11 cellular contexts compared by ENCODE assay signal in genomic region chr3:172279191-172279640, GRCh38.
DNase-seq lines count a peak whose midpoint lies in the region; ATAC-seq and TF ChIP-seq lines count a peak whose summit lies in the region.
"Had no signal": no experiment of that assay in that cellular context is flagged by ENCODE, and none has a peak within 500 bp of the region (broad histone marks: within the 10 kb centered on the region; RNA-seq: fewer than 3 reads in every experiment).

No MANE protein-coding gene starts in this region.

- no peak for TF ChIP-seq CTCF in IMR-90 (conservative IDR thresholded peaks at IDR 0.05; ENCODE audit: low read depth, low read length)
- TF ChIP-seq CTCF in mesothelial cell of epicardium (IDR thresholded peaks at IDR 0.05; ENCODE audit: unreplicated experiment), result no peak
- TF ChIP-seq CTCF in CD14-positive monocyte (IDR thresholded peaks at IDR 0.05), result no peak

- ATAC-seq in IMR-90 (ENCODE audit: low read depth), result no peak
- ATAC-seq in GM18858 (IDR thresholded peaks at IDR 0.05; ENCODE audit: unreplicated experiment), result no peak

- H2AK5ac ChIP-seq in IMR-90 (ENCODE audit: low read depth, low read length), result 0 out of 2 replicates have a peak overlapping the region, but pooled peaks have one; percentile 7

- H3K4ac ChIP-seq in IMR-90 (ENCODE audit: low read depth, low read length), result 0 out of 2 replicates have a peak overlapping the region, but pooled peaks have one; percentile 50

- dilution Hi-C loops in IMR-90 (cut with HindIII; ENCODE audit: low sequenced_read_pairs, unreplicated experiment), result no loop called here

- DNase-seq in A172 (ENCODE audit: low spot score) (peak; percentile 29), IMR-90 (no peak), astrocyte of the hippocampus (ENCODE audit: low read depth, low spot score) (peak; percentile 56), mesothelial cell of epicardium (ENCODE audit: low spot score in 2 of 2, unreplicated experiment in 2 of 2) (no peak), head of caudate nucleus (no peak), HEK293T (ENCODE audit: extremely low spot score) (no peak), CD14-positive monocyte (ENCODE audit: low spot score) (no peak)
- DNase-seq: activated naive CD4-positive, alpha-beta T cell had no signal

- no CpG with 5 or more reads among the region's 5 CpGs for WGBS in IMR-90 (ENCODE audit: extremely low coverage in 2 of 2, insufficient read length in 1 of 2), 2 experiments

- peak overlapping the region; percentile 35; the same call in 1 of the 2 replicates for H2BK120ac ChIP-seq in IMR-90 (ENCODE audit: low read depth, low read length)

- BruUV-seq in IMR-90 (replicated peaks; lab: Mats Ljungman, UMichigan), result no TSS peak

- H3K4me1 ChIP-seq in IMR-90 (ENCODE audit: control insufficient read depth, insufficient read depth, low read length), result peaks cover 26% of the 10 kb centered on the region

- POLR2A ChIA-PET in IMR-90 (lab: Charles Lee; ENCODE audit: unreplicated experiment), result interaction anchor here (0.6 kb wide), 1 partner anchor 239 kb away, joined by 6 read pairs; no protein-coding TSS in a partner anchor
- POLR2A ChIA-PET in HEK293T (lab: Yijun Ruan, JAX), result no interaction called here

- no peak overlapping the region for H3K18ac ChIP-seq in IMR-90 (ENCODE audit: low read depth, low read length)

- H2BK15ac ChIP-seq in IMR-90 (ENCODE audit: low read depth, low read length), result no peak overlapping the region; the same call in 2 of the 3 replicates

- peaks cover 28 to 77% of the 10 kb centered on the region in 2 experiments for H3K79me1 ChIP-seq in IMR-90 (ENCODE audit: low read depth in 1 of 2, low read length in 2 of 2)

- peaks cover 36% of the 10 kb centered on the region for H4K20me1 ChIP-seq in IMR-90 (ENCODE audit: insufficient read depth, low read length)

- H4K5ac ChIP-seq in IMR-90 (ENCODE audit: low read depth, low read length), result no peak overlapping the region

- H3K27ac ChIP-seq in IMR-90 (ENCODE audit: insufficient read depth, low read length), result no peak overlapping the region

- TF ChIP-seq POLR2A in IMR-90 (IDR thresholded peaks at IDR 0.05; ENCODE audit: low read depth, low read length), result no peak

- peak overlapping the region; percentile 17; the same call in 1 of the 2 replicates for H4K91ac ChIP-seq in IMR-90 (ENCODE audit: insufficient read depth, low read depth, low read length)

- H3K9me3 ChIP-seq in IMR-90 (ENCODE audit: control insufficient read depth, insufficient read depth, low read length), result no peaks in the 10 kb centered on the region
- H3K9me3 ChIP-seq: tibial nerve had no signal

- H3K9me3 Mint-ChIP-seq in mesothelial cell of epicardium (no peaks in the 10 kb centered on the region), CD14-positive monocyte (no peaks in the 10 kb centered on the region)

- no peaks in the 10 kb centered on the region for H3K27me3 ChIP-seq in IMR-90 (ENCODE audit: control insufficient read depth, insufficient read depth, low read length)
- H3K27me3 ChIP-seq: tibial nerve had no signal

- H3K9ac ChIP-seq in IMR-90 (ENCODE audit: low read depth, low read length), result no peak overlapping the region

- TF ChIP-seq RAD21 in IMR-90 (IDR thresholded peaks at IDR 0.05; ENCODE audit: low read length), result no peak

- no peak overlapping the region for H2BK5ac ChIP-seq in IMR-90 (ENCODE audit: low read depth, low read length, poor library complexity, severe bottlenecking)

- no peak overlapping the region for H3K23ac ChIP-seq in IMR-90 (ENCODE audit: low read depth, low read length)

- H3K56ac ChIP-seq in IMR-90 (ENCODE audit: extremely low read depth, insufficient read depth, low read length), result no peak overlapping the region

- H3K4me1 Mint-ChIP-seq in mesothelial cell of epicardium (peaks cover 47% of the 10 kb centered on the region), CD14-positive monocyte (peaks cover 18% of the 10 kb centered on the region)
- H3K4me1 Mint-ChIP-seq: B cell had no signal

- intact Hi-C loops in IMR-90 (cut with micrococcal nuclease), result no loop called here
- intact Hi-C loops in head of caudate nucleus (cut with DNase I), result no loop called here
- intact Hi-C loops in CD14-positive monocyte (cut with micrococcal nuclease), result no loop called here

- in situ Hi-C loops in IMR-90 (cut with MboI; ENCODE audit: low sequenced_read_pairs), result no loop called here

- H3K36me3 ChIP-seq in IMR-90 (ENCODE audit: control insufficient read depth, insufficient read depth, low read length), result peaks cover 11% of the 10 kb centered on the region

- H3K36me3 Mint-ChIP-seq in mesothelial cell of epicardium (peaks cover 32% of the 10 kb centered on the region), CD14-positive monocyte (peaks cover 54 to 67% of the 10 kb centered on the region in 2 donors)

- no peak overlapping the region for H3K4me2 ChIP-seq in IMR-90 (ENCODE audit: low read depth, low read length)

- H2BK20ac ChIP-seq in IMR-90 (ENCODE audit: low read depth, low read length), result 0 out of 2 replicates have a peak overlapping the region, but pooled peaks have one; percentile 0

- peaks cover 26% of the 10 kb centered on the region for H3K9me1 ChIP-seq in IMR-90 (ENCODE audit: insufficient read depth, low read length)

- H2AFZ ChIP-seq in IMR-90 (replicated peaks; ENCODE audit: low read length, poor library complexity), result no peak overlapping the region

- H3K27me3 Mint-ChIP-seq in mesothelial cell of epicardium (ENCODE audit: low read depth) (no peaks in the 10 kb centered on the region), CD14-positive monocyte (ENCODE audit: low read depth in 3 of 3) (no peaks in the 10 kb centered on the region)
- H3K27me3 Mint-ChIP-seq: B cell had no signal

- no peak overlapping the region for H3K4me3 Mint-ChIP-seq in mesothelial cell of epicardium
- H3K4me3 Mint-ChIP-seq in CD14-positive monocyte, result no peak overlapping the region
- H3K4me3 Mint-ChIP-seq: B cell had no signal

- peak overlapping the region in 1 of 2 experiments; percentile 20; a peak in 1 of 4 replicates for H4K8ac ChIP-seq in IMR-90 (ENCODE audit: low read depth in 2 of 2, low read length in 2 of 2)

- H2AK9ac ChIP-seq in IMR-90 (replicated peaks; ENCODE audit: low read depth, low read length, poor library complexity), result peak overlapping the region; percentile 4

- H3K27ac Mint-ChIP-seq in mesothelial cell of epicardium (peak overlapping the region; percentile 87), CD14-positive monocyte (no peak overlapping the region)
- H3K27ac Mint-ChIP-seq: B cell had no signal

- H3K14ac ChIP-seq in IMR-90 (replicated peaks; ENCODE audit: low read depth, low read length), result no peak overlapping the region

- no peak overlapping the region for H3K4me3 ChIP-seq in IMR-90 (ENCODE audit: insufficient read depth, low read depth, low read length)
- H3K4me3 ChIP-seq: tibial nerve had no signal

- CTCF ChIA-PET in IMR-90 (lab: Yijun Ruan, JAX) (no interaction called here), HEK293T (lab: Yijun Ruan, JAX) (no interaction called here)

TF ChIP-seq in IMR-90, 13 proteins besides CTCF, POLR2A, EP300 and RAD21:
- TF ChIP-seq RFX5 (IDR thresholded peaks at IDR 0.05; ENCODE audit: low read depth, low read length) (no peak), MXI1 (IDR thresholded peaks at IDR 0.05; ENCODE audit: borderline replicate concordance, low read depth, low read length) (no peak), MAZ (IDR thresholded peaks at IDR 0.05; ENCODE audit: borderline replicate concordance, low read depth, low read length) (no peak), CEBPB (IDR thresholded peaks at IDR 0.05; ENCODE audit: low read depth, low read length) (no peak), CHD1 (IDR thresholded peaks at IDR 0.05; ENCODE audit: low read depth, low read length) (no peak), RCOR1 (IDR thresholded peaks at IDR 0.05; ENCODE audit: insufficient replicate concordance, low read length) (no peak), MAFK (IDR thresholded peaks at IDR 0.05; ENCODE audit: low read depth, low read length) (no peak), SMC3 (IDR thresholded peaks at IDR 0.05; ENCODE audit: low read depth, low read length) (no peak), ELK1 (IDR thresholded peaks at IDR 0.05; ENCODE audit: borderline replicate concordance, low read depth, low read length) (no peak), NFE2L2 (IDR thresholded peaks at IDR 0.05; ENCODE audit: low read depth, low read length) (no peak)
TF ChIP-seq in IMR-90: peak in this region for 0.

TF ChIP-seq in HEK293T, 16 proteins besides CTCF, POLR2A, EP300 and RAD21:
- TF ChIP-seq SUZ12 (IDR thresholded peaks at IDR 0.05), result no peak
- no peak for TF ChIP-seq SP1 (IDR thresholded peaks at IDR 0.05)
- no peak for TF ChIP-seq PKNOX1 (IDR thresholded peaks at IDR 0.05)
- no peak for TF ChIP-seq HDGF (IDR thresholded peaks at IDR 0.05; ENCODE audit: borderline replicate concordance)
- no peak for TF ChIP-seq NFRKB (IDR thresholded peaks at IDR 0.05)
- TF ChIP-seq ZNF384 (IDR thresholded peaks at IDR 0.05), result no peak
- no peak for TF ChIP-seq FOXK2 (IDR thresholded peaks at IDR 0.05)
- no peak for TF ChIP-seq FOXM1 (IDR thresholded peaks at IDR 0.05; ENCODE audit: borderline replicate concordance)
- no peak for TF ChIP-seq BHLHE40 (IDR thresholded peaks at IDR 0.05; ENCODE audit: borderline replicate concordance)
- TF ChIP-seq ARNT (IDR thresholded peaks at IDR 0.05), result no peak

Comparison
In these comparisons a context has a peak if more than half of its experiments do, and no peak if none do; other contexts are left out.
1. DNase-seq: peak in A172 (single experiment) and astrocyte of the hippocampus (single experiment); none in IMR-90 (single experiment), mesothelial cell of epicardium (0 of 2), head of caudate nucleus (0 of 42), HEK293T (single experiment) and CD14-positive monocyte (single experiment).